Comparison of ENCODE assay signal across 23 cellular contexts in the genomic region with DNA sequence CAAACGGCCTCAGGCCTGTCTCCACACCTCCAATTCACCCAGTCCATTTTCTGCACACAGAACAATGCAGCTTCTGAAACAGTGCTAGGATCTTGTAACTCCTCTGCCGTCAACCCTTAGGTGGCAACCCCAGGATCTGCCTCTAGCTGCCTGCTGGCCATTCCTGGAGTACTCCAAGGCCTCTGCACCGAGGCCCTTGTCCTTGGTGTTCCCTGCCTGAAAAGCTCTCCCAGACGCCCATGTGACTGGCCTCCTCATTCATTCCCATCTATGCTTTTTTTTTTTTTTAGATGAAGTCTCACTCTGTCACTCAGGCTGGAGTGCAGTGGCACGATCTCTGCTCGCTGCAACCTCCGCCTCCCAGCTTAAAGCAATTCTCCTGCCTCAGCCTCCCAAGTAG. TPM values are rescaled to one million over a fixed set of nuclear protein-coding genes. Genes with fewer than 3 reads are reported as not detected.
DNase-seq lines count a peak whose midpoint lies in the region; ATAC-seq lines count a peak whose summit lies in the region.
"Had no signal": no experiment of that assay in that cellular context is flagged by ENCODE, and none has a peak within 500 bp of the region (broad histone marks: within the 10 kb centered on the region; RNA-seq: fewer than 3 reads in every experiment).

No MANE protein-coding gene starts in this region.

- CTCF ChIA-PET in activated naive CD4-positive, alpha-beta T cell treated with anti-CD3 and anti-CD28 coated beads, Interleukin-2, amount 10 ng/mL, durations not matched to agents 7 days and 5 days (lab: Charles Lee) = interaction anchor here (1.3 to 1.4 kb wide), 2 partner anchors 59 to 133 kb away, joined by 3 read pairs; no protein-coding TSS in a partner anchor

- no peak for ATAC-seq in T-helper 17 cell
- ATAC-seq in stimulated activated memory B cell treated with anti-CD40 and anti-IgM and Interleukin-4, amounts not matched to agents 10 μg/mL and 1 μg/mL and 100 μg/mL, for 72 hours = no peak
- no peak for ATAC-seq in HG02884 (IDR thresholded peaks at IDR 0.05; ENCODE audit: unreplicated experiment)
- no peak for ATAC-seq in HG03025 (IDR thresholded peaks at IDR 0.05; ENCODE audit: low FRiP score, unreplicated experiment)
- ATAC-seq: sciatic nerve had no signal

- no peak overlapping the region for H3K4me3 Mint-ChIP-seq in activated naive CD4-positive, alpha-beta T cell treated with anti-CD3 and anti-CD28 coated beads, Interleukin-2, amount 10 ng/mL, durations not matched to agents 7 days and 5 days
- no peak overlapping the region for H3K4me3 Mint-ChIP-seq in T-helper 17 cell
- H3K4me3 Mint-ChIP-seq in stimulated activated memory B cell treated with anti-CD40 and anti-IgM and Interleukin-4, amounts not matched to agents 10 μg/mL and 1 μg/mL and 100 μg/mL, for 72 hours = no peak overlapping the region
- H3K4me3 Mint-ChIP-seq: stimulated activated naive CD8-positive, alpha-beta T cell treated with anti-CD3 and anti-CD28 coated beads, Interleukin-15, Interleukin-2, amounts not matched to agents 100 ng/mL and 50 ng/mL, for 24 hours had no signal

- no peaks in the 10 kb centered on the region for H3K27me3 Mint-ChIP-seq in activated naive CD4-positive, alpha-beta T cell treated with anti-CD3 and anti-CD28 coated beads, Interleukin-2, amount 10 ng/mL, durations not matched to agents 7 days and 5 days
- H3K27me3 Mint-ChIP-seq in T-helper 17 cell = no peaks in the 10 kb centered on the region
- H3K27me3 Mint-ChIP-seq in stimulated activated memory B cell treated with anti-CD40 and anti-IgM and Interleukin-4, amounts not matched to agents 10 μg/mL and 1 μg/mL and 100 μg/mL, for 72 hours = no peaks in the 10 kb centered on the region
- H3K27me3 Mint-ChIP-seq: stimulated activated naive CD8-positive, alpha-beta T cell treated with anti-CD3 and anti-CD28 coated beads, Interleukin-15, Interleukin-2, amounts not matched to agents 100 ng/mL and 50 ng/mL, for 24 hours had no signal

- H3K4me1 Mint-ChIP-seq in activated naive CD4-positive, alpha-beta T cell treated with anti-CD3 and anti-CD28 coated beads, Interleukin-2, amount 10 ng/mL, durations not matched to agents 7 days and 5 days = peaks cover 63% of the 10 kb centered on the region
- H3K4me1 Mint-ChIP-seq in T-helper 17 cell = peaks cover 47% of the 10 kb centered on the region
- peaks cover 7% of the 10 kb centered on the region for H3K4me1 Mint-ChIP-seq in stimulated activated memory B cell treated with anti-CD40 and anti-IgM and Interleukin-4, amounts not matched to agents 10 μg/mL and 1 μg/mL and 100 μg/mL, for 72 hours

- no peak for DNase-seq in activated naive CD4-positive, alpha-beta T cell treated with anti-CD3 and anti-CD28 coated beads, Interleukin-2, amount 10 ng/mL, durations not matched to agents 7 days and 5 days
- no peak for DNase-seq in activated naive CD4-positive, alpha-beta T cell treated with anti-CD3 and anti-CD28 coated beads, Interleukin-2, amount 50 U/mL, for 16 hours
- no peak for DNase-seq in T-helper 17 cell
- DNase-seq in dedifferentiated amniotic fluid mesenchymal stem cell (ENCODE audit: extremely low spot score) = peak; percentile 5
- no peak for DNase-seq in NCI-H510A treated with DMSO at 0.1 percent for 48 hours (lab: John Stamatoyannopoulos, UW)
- DNase-seq: C1 segment of cervical spinal cord; colonic mucosa; H7; NCI-H146; NCI-H2171; NCI-H524; stimulated activated CD4-positive, alpha-beta T cell treated with anti-CD3 and anti-CD28 coated beads, Interleukin-4, amount 100 ng/mL, for 4 hours; tibial artery had no signal

- H3K9me3 ChIP-seq in T-helper 17 cell (ENCODE audit: control insufficient read depth, low read length, poor library complexity, severe bottlenecking) = no peaks in the 10 kb centered on the region
- H3K9me3 ChIP-seq: colonic mucosa, tibial artery had no signal

- peaks cover 28% of the 10 kb centered on the region for H3K36me3 Mint-ChIP-seq in activated naive CD4-positive, alpha-beta T cell treated with anti-CD3 and anti-CD28 coated beads, Interleukin-2, amount 10 ng/mL, durations not matched to agents 7 days and 5 days
- H3K36me3 Mint-ChIP-seq in T-helper 17 cell (ENCODE audit: low read depth) = peaks cover 5% of the 10 kb centered on the region
- peaks cover 24% of the 10 kb centered on the region for H3K36me3 Mint-ChIP-seq in stimulated activated memory B cell treated with anti-CD40 and anti-IgM and Interleukin-4, amounts not matched to agents 10 μg/mL and 1 μg/mL and 100 μg/mL, for 72 hours

- peak overlapping the region; percentile 60 for H3K27ac Mint-ChIP-seq in activated naive CD4-positive, alpha-beta T cell treated with anti-CD3 and anti-CD28 coated beads, Interleukin-2, amount 10 ng/mL, durations not matched to agents 7 days and 5 days
- H3K27ac Mint-ChIP-seq in T-helper 17 cell = peak overlapping the region; percentile 9
- peak overlapping the region; percentile 28 for H3K27ac Mint-ChIP-seq in stimulated activated memory B cell treated with anti-CD40 and anti-IgM and Interleukin-4, amounts not matched to agents 10 μg/mL and 1 μg/mL and 100 μg/mL, for 72 hours

- H3K9me3 Mint-ChIP-seq in activated naive CD4-positive, alpha-beta T cell treated with anti-CD3 and anti-CD28 coated beads, Interleukin-2, amount 10 ng/mL, durations not matched to agents 7 days and 5 days = no peaks in the 10 kb centered on the region
- peaks cover 2% of the 10 kb centered on the region for H3K9me3 Mint-ChIP-seq in stimulated activated memory B cell treated with anti-CD40 and anti-IgM and Interleukin-4, amounts not matched to agents 10 μg/mL and 1 μg/mL and 100 μg/mL, for 72 hours
- H3K9me3 Mint-ChIP-seq: stimulated activated naive CD8-positive, alpha-beta T cell treated with anti-CD3 and anti-CD28 coated beads, Interleukin-15, Interleukin-2, amounts not matched to agents 100 ng/mL and 50 ng/mL, for 24 hours had no signal

RNA-seq across cellular contexts. Expression of a gene that starts 18.3 kb away (rescaled TPM):
- 10 to 100 TPM; 33.7 to 37.8 TPM for total RNA-seq in T-helper 17 cell

RNA-seq across cellular contexts. Expression of a gene that starts 42.7 kb away (rescaled TPM):
- 10 to 100 TPM in 1 of 2 donors, 1 to 10 TPM in 1; 3.8 to 68.5 TPM for total RNA-seq in T-helper 17 cell
- total RNA-seq: activated CD8-positive, alpha-beta memory T cell treated with anti-CD3 and anti-CD28 coated beads for 36 hours; bronchial epithelial cell; H7; lower leg skin; RPMI7951; T-helper 2 cell treated with Interferon-gamma antibody and Interleukin-4, amounts not matched to agents 100 ng/mL and 5 ng/mL, for 36 hours had no signal

RNA-seq across cellular contexts. Expression of a gene that starts 57.6 kb away (rescaled TPM):
- total RNA-seq in T-helper 17 cell = 10 to 100 TPM; 39.0 TPM

Comparison
In these comparisons a context has a peak if more than half of its experiments do, and no peak if none do; other contexts are left out.
1. H3K27ac Mint-ChIP-seq: peak in every context shown above with its lines; median percentile 60 in activated naive CD4-positive, alpha-beta T cell treated with anti-CD3 and anti-CD28 coated beads, Interleukin-2, amount 10 ng/mL, durations not matched to agents 7 days and 5 days; 28 in stimulated activated memory B cell treated with anti-CD40 and anti-IgM and Interleukin-4, amounts not matched to agents 10 μg/mL and 1 μg/mL and 100 μg/mL, for 72 hours; 9 in T-helper 17 cell.